21 cellular contexts compared by ENCODE assay signal in the genomic region with DNA sequence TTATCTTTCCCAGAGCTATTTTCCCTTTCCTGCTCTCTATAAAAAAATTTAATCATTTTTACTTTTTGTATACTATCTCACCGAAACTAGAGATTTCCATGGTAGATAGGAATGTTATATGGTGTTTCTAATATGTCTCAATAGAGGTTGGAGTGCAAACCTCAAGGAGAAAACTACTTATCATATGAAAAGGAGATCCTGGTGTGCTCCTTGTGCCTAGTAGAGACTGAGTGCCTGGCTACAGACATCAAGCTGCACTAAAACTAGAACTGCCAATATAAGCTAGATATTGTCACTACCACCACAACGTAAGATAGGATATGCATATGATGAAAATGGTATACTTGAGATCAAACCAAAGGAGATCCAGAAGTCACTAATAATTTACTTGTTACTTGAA.
"Had no signal": no experiment of that assay in that cellular context is flagged by ENCODE, and none has a peak within 500 bp of the region (broad histone marks: within the 10 kb centered on the region; RNA-seq: fewer than 3 reads in every experiment).

No MANE protein-coding gene starts in this region.

- ATAC-seq: activated naive CD4-positive, alpha-beta T cell treated with anti-CD3 and anti-CD28 coated beads, Interleukin-2, amount 50 U/mL, for 72 hours; activated T-helper 17 cell treated with anti-CD3 and anti-CD28 coated beads, Interleukin-2, amount 50 U/mL, for 72 hours; esophagus mucosa; gastrocnemius medialis; right lobe of liver; stimulated activated effector memory CD8-positive, alpha-beta T cell treated with anti-CD3 and anti-CD28 coated beads, Interleukin-12 subunit alpha, Interleukin-12 subunit beta, amount 100 ng/mL, for 72 hours; stimulated activated naive CD8-positive, alpha-beta T cell treated with anti-CD3 and anti-CD28 coated beads, Interleukin-15, amount 100 ng/mL, for 72 hours had no signal

- H3K27me3 ChIP-seq: brain microvascular endothelial cell, gastrocnemius medialis, right lobe of liver, tibial artery had no signal

- H3K4me3 ChIP-seq: gastrocnemius medialis, left ventricle myocardium inferior, right lobe of liver, skin epidermis, tibial artery had no signal

- H3K27ac Mint-ChIP-seq: activated T-helper 17 cell treated with anti-CD3 and anti-CD28 coated beads, Interleukin-2, amount 50 U/mL, for 72 hours; nephron progenitor cell; stimulated activated effector memory CD8-positive, alpha-beta T cell treated with anti-CD3 and anti-CD28 coated beads, Interleukin-12 subunit alpha, Interleukin-12 subunit beta, amount 100 ng/mL, for 72 hours; stimulated activated naive CD8-positive, alpha-beta T cell treated with anti-CD3 and anti-CD28 coated beads, Interleukin-15, amount 100 ng/mL, for 72 hours had no signal

- H3K27me3 Mint-ChIP-seq: activated T-helper 17 cell treated with anti-CD3 and anti-CD28 coated beads, Interleukin-2, amount 50 U/mL, for 72 hours; stimulated activated naive CD8-positive, alpha-beta T cell treated with anti-CD3 and anti-CD28 coated beads, Interleukin-15, amount 100 ng/mL, for 72 hours had no signal

- H3K4me1 ChIP-seq: gastrocnemius medialis, left ventricle myocardium inferior, right lobe of liver, tibial artery had no signal

- H3K36me3 Mint-ChIP-seq: activated naive CD4-positive, alpha-beta T cell treated with anti-CD3 and anti-CD28 coated beads, Interleukin-2, amount 50 U/mL, for 72 hours; stimulated activated effector memory CD8-positive, alpha-beta T cell treated with anti-CD3 and anti-CD28 coated beads, Interleukin-12 subunit alpha, Interleukin-12 subunit beta, amount 100 ng/mL, for 72 hours had no signal

- H3K36me3 ChIP-seq: brain microvascular endothelial cell, gastrocnemius medialis, left ventricle myocardium inferior, right lobe of liver, tibial artery, WERI-Rb-1 had no signal

- H3K9me3 ChIP-seq: gastrocnemius medialis, right lobe of liver, tibial artery had no signal

- H3K4me3 Mint-ChIP-seq: activated T-helper 17 cell treated with anti-CD3 and anti-CD28 coated beads, Interleukin-2, amount 50 U/mL, for 72 hours; nephron progenitor cell; stimulated activated effector memory CD8-positive, alpha-beta T cell treated with anti-CD3 and anti-CD28 coated beads, Interleukin-12 subunit alpha, Interleukin-12 subunit beta, amount 100 ng/mL, for 72 hours; stimulated activated naive CD8-positive, alpha-beta T cell treated with anti-CD3 and anti-CD28 coated beads, Interleukin-15, amount 100 ng/mL, for 72 hours had no signal

- DNase-seq: activated CD4-positive, alpha-beta T cell treated with anti-CD3 and anti-CD28 coated beads for 1 hour; activated CD4-positive, alpha-beta T cell treated with anti-CD3 and anti-CD28 coated beads, Interleukin-2, amount 50 U/mL, for 1 hour; activated T-cell treated with anti-CD3 and anti-CD28 coated beads, Interleukin-2, amount 50 U/mL, for 1 hour; aorta; caudate nucleus; effector memory CD4-positive, alpha-beta T cell; gastrocnemius medialis; hippocampal formation; left ventricle myocardium inferior; nephron progenitor cell; right lobe of liver; stimulated activated CD4-positive, alpha-beta T cell treated with anti-CD3 and anti-CD28 coated beads, Interleukin-2, amount 100 ng/mL, for 24 hours; stimulated activated naive CD8-positive, alpha-beta T cell treated with anti-CD3 and anti-CD28 coated beads, Interleukin-15, amount 100 ng/mL, for 72 hours; tibial artery; WERI-Rb-1 had no signal

- H3K4me1 Mint-ChIP-seq: activated T-helper 17 cell treated with anti-CD3 and anti-CD28 coated beads, Interleukin-2, amount 50 U/mL, for 72 hours; nephron progenitor cell; stimulated activated effector memory CD8-positive, alpha-beta T cell treated with anti-CD3 and anti-CD28 coated beads, Interleukin-12 subunit alpha, Interleukin-12 subunit beta, amount 100 ng/mL, for 72 hours; stimulated activated naive CD8-positive, alpha-beta T cell treated with anti-CD3 and anti-CD28 coated beads, Interleukin-15, amount 100 ng/mL, for 72 hours had no signal

- H3K9me3 Mint-ChIP-seq: nephron progenitor cell had no signal

- H3K27ac ChIP-seq: gastrocnemius medialis, left ventricle myocardium inferior, right lobe of liver, skin epidermis, tibial artery, WERI-Rb-1 had no signal
